ENCODE assay signal across 7 cellular contexts in the genomic region with DNA sequence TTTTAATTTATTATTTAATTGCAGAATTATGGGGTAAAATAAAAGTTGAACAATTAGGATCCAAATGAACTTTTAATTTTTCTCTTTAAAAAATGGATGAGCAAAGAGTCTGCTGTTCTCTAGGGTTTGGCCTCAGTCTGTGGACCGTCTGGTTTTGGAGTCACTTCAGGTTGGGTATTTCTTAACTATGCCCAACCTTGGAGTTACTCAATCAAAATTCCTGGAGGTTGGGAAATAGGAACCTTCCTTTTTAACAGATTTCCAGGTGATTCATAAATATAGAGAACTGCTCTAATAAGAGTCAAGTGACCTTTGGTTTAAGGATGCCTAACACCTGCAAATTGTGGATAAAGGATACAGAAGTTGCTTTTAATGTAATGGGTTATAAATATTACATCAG.
"Had no signal": no experiment of that assay in that cellular context is flagged by ENCODE, and none has a peak within 500 bp of the region (broad histone marks: within the 10 kb centered on the region; RNA-seq: fewer than 3 reads in every experiment).

No MANE protein-coding gene starts in this region.

- H3K4me3 Mint-ChIP-seq: H9 had no signal

- H2AFZ ChIP-seq: GM23248 had no signal

- H3K4me3 ChIP-seq: GM23248 had no signal

- H3K27ac Mint-ChIP-seq: H9 had no signal

- H3K9ac ChIP-seq: GM23248 had no signal

- DNase-seq: GM23248, H9, HCEC 1CT, IMR-90 had no signal

- FAIRE-seq: H1, H54, HTR-8/SVneo had no signal

- H3K27ac ChIP-seq: GM23248 had no signal

- H3K9me3 Mint-ChIP-seq: H9 had no signal

- H3K4me1 Mint-ChIP-seq: H9 had no signal
